Comparison of ENCODE assay signal across 8 cellular contexts in genomic region chr6:161274488-161274858, GRCh38. TPM values are rescaled to one million over a fixed set of nuclear protein-coding genes. Genes with fewer than 3 reads are reported as not detected.
A peak's percentile ranks its signal among the peaks of the same experiment; 100 is the strongest.
DNase-seq lines count a peak whose midpoint lies in the region; ATAC-seq and TF ChIP-seq lines count a peak whose summit lies in the region.

No MANE protein-coding gene starts in this region.

- H3K79me2 ChIP-seq in OCI-LY3 (ENCODE audit: low read length): no peaks in the 10 kb centered on the region

- peak overlapping the region; percentile 22; the same call in 1 of the 2 replicates for H3K27ac ChIP-seq in OCI-LY3 (ENCODE audit: low read length)

- DNase-seq in GM06990 (ENCODE audit: extremely low read depth, insufficient read length) (no peak), epithelial cell of proximal tubule (ENCODE audit: low read depth) (no peak), pons (ENCODE audit: low spot score) (peak; percentile 60), DMS53 (lab: John Stamatoyannopoulos, UW) (no peak)

- H3K36me3 ChIP-seq in GM06990 (ENCODE audit: control insufficient read depth, insufficient read depth, low read length) (no peaks in the 10 kb centered on the region), OCI-LY3 (replicated peaks; ENCODE audit: low read depth, low read length) (no peaks in the 10 kb centered on the region)

- ATAC-seq in GM18502 (IDR thresholded peaks at IDR 0.05; ENCODE audit: poor library complexity, unreplicated experiment): no peak
- ATAC-seq in HG02571 (IDR thresholded peaks at IDR 0.05; ENCODE audit: unreplicated experiment): no peak
- no peak for ATAC-seq in GM21390 (IDR thresholded peaks at IDR 0.05; ENCODE audit: unreplicated experiment)

- H3K4me2 ChIP-seq in OCI-LY3 (ENCODE audit: low read length): peak overlapping the region; percentile 77

- H3K4me1 ChIP-seq in OCI-LY3 (ENCODE audit: low read length): peaks cover 10% of the 10 kb centered on the region

- TF ChIP-seq CTCF in GM06990 (IDR thresholded peaks at IDR 0.05; ENCODE audit: insufficient read depth, low read length, poor library complexity, severe bottlenecking) (no peak), OCI-LY3 (IDR thresholded peaks at IDR 0.05; ENCODE audit: low read depth, low read length) (no peak), epithelial cell of proximal tubule (conservative IDR thresholded peaks at IDR 0.05; ENCODE audit: low read depth, low read length) (no peak)

- peak overlapping the region; percentile 54 for H3K9ac ChIP-seq in OCI-LY3 (ENCODE audit: low read length)

- no peaks in the 10 kb centered on the region for H3K9me3 ChIP-seq in OCI-LY3 (ENCODE audit: insufficient read depth, low read length)

- no peaks in the 10 kb centered on the region for H4K20me1 ChIP-seq in OCI-LY3 (ENCODE audit: insufficient read depth, low read length)

- H2AFZ ChIP-seq in OCI-LY3 (ENCODE audit: low read depth, low read length): peak overlapping the region; percentile 63

- H3K27me3 ChIP-seq in GM06990 (replicated peaks; ENCODE audit: control insufficient read depth, insufficient read depth, low read length): no peaks in the 10 kb centered on the region
- H3K27me3 ChIP-seq in OCI-LY3 (ENCODE audit: low read depth, low read length): no peaks in the 10 kb centered on the region

- peak overlapping the region; percentile 86 for H3K4me3 ChIP-seq in GM06990 (replicated peaks; ENCODE audit: low read depth, low read length)
- H3K4me3 ChIP-seq in OCI-LY3 (ENCODE audit: low read length): peak overlapping the region; percentile 81
- peak overlapping the region; percentile 66 for H3K4me3 ChIP-seq in epithelial cell of proximal tubule (ENCODE audit: low read depth, low read length)

RNA-seq across cellular contexts. Expression of gene AGPAT4, which starts 0.6 kb away (rescaled TPM):
- 8.6 and 12.2 TPM in 2 replicates for total RNA-seq in epithelial cell of proximal tubule
